ENCODE assay signal across 8 cellular contexts in genomic region chr16:68236804-68237242, GRCh38. TPM values are rescaled to one million over a fixed set of nuclear protein-coding genes. Genes with fewer than 3 reads are reported as not detected.
DNase-seq lines count a peak whose midpoint lies in the region; ATAC-seq and TF ChIP-seq lines count a peak whose summit lies in the region.

No MANE protein-coding gene starts in this region.

- no peaks in the 10 kb centered on the region for H3K36me3 ChIP-seq in SK-N-MC (ENCODE audit: insufficient read depth, low read length)

- peak; percentile 2 for ATAC-seq in GM21717 (IDR thresholded peaks at IDR 0.05; ENCODE audit: unreplicated experiment)
- ATAC-seq in HG02642 (IDR thresholded peaks at IDR 0.05; ENCODE audit: poor library complexity, unreplicated experiment): no peak

- no peak for TF ChIP-seq CTCF in fibroblast of the aortic adventitia (IDR thresholded peaks at IDR 0.05; ENCODE audit: insufficient read depth, low read length)

- peak overlapping the region; percentile 63 for H3K9ac ChIP-seq in SK-N-MC (ENCODE audit: insufficient read length)

- H3K9me3 ChIP-seq in SK-N-MC (ENCODE audit: low read depth, low read length): no peaks in the 10 kb centered on the region

- H3K4me3 ChIP-seq in SK-N-MC (peak overlapping the region; percentile 74), fibroblast of the aortic adventitia (ENCODE audit: low read depth, low read length) (peak overlapping the region; percentile 69)

- DNase-seq in SK-N-MC (ENCODE audit: low read depth, low spot score): no peak
- DNase-seq in fibroblast of the aortic adventitia (ENCODE audit: low read depth): no peak
- peak; percentile 49 for DNase-seq in renal cortical epithelial cell (ENCODE audit: low read depth)
- DNase-seq in mucosa of gallbladder (ENCODE audit: low spot score): no peak
- DNase-seq in NCI-H1105 (lab: John Stamatoyannopoulos, UW): no peak
- no peak for DNase-seq in inferior parietal cortex (ENCODE audit: extremely low spot score)

- H3K27ac ChIP-seq in SK-N-MC: peak overlapping the region; percentile 83

RNA-seq across cellular contexts. Expression of gene ESRP2, which starts 0.9 kb away (rescaled TPM):
- total RNA-seq in fibroblast of the aortic adventitia (ENCODE audit: low replicate concordance) (0.18 TPM in 1 of 2 replicates, not detected in the other), renal cortical epithelial cell (11.5 and 13.9 TPM in 2 replicates), mucosa of gallbladder (67.0 TPM)

RNA-seq across cellular contexts. Expression of gene PLA2G15, which starts 8.3 kb away (rescaled TPM):
- total RNA-seq in fibroblast of the aortic adventitia (ENCODE audit: low replicate concordance) (21.7 and 21.8 TPM in 2 replicates), renal cortical epithelial cell (19.3 and 50.1 TPM in 2 replicates), mucosa of gallbladder (19.1 TPM)

RNA-seq across cellular contexts. Expression of gene SLC7A6, which starts 27.5 kb away (rescaled TPM):
- 4.8 and 15.2 TPM in 2 replicates for total RNA-seq in fibroblast of the aortic adventitia (ENCODE audit: low replicate concordance)
- total RNA-seq in renal cortical epithelial cell: 7.1 and 20.0 TPM in 2 replicates
- 13.6 TPM for total RNA-seq in mucosa of gallbladder

Comparison
In these comparisons a context has a peak if more than half of its experiments do, and no peak if none do; other contexts are left out.
1. RNA of gene ESRP2, which starts 0.9 kb away (total RNA-seq): 67.0 TPM in mucosa of gallbladder (single experiment) and 11.5 to 13.9 TPM in renal cortical epithelial cell; 0.18 TPM in fibroblast of the aortic adventitia; every median in the first group is over 10 times any median in the second.